ENCODE assay signal across 18 cellular contexts in the genomic region with DNA sequence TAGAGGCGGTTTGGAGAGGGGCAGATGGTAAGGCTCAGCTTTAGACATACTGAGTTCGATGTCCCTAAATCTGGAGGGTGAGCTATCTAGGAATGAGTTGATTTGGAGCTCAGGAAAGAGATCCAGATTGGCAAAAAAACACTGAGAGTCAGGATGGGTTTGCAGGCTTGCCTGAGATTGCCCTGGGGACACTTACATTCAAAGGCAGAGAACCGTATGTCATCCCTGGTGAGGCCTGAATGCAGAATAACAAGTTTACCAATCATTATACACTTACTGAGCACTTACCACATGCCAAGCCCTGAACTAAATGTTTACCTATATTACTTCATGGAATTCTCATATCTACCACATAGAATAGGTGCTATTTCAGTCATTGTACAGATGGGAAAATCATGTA. TPM values are rescaled to one million over a fixed set of nuclear protein-coding genes. Genes with fewer than 3 reads are reported as not detected.
DNase-seq lines count a peak whose midpoint lies in the region; ATAC-seq and TF ChIP-seq lines count a peak whose summit lies in the region.
"Had no signal": no experiment of that assay in that cellular context is flagged by ENCODE, and none has a peak within 500 bp of the region (broad histone marks: within the 10 kb centered on the region; RNA-seq: fewer than 3 reads in every experiment).

No MANE protein-coding gene starts in this region.

- no peaks in the 10 kb centered on the region for H3K4me1 Mint-ChIP-seq in Caco-2 (ENCODE audit: low read depth, unreplicated experiment)
- H3K4me1 Mint-ChIP-seq: T-cell had no signal

- no peaks in the 10 kb centered on the region for H3K9me3 ChIP-seq in right atrium auricular region
- no peaks in the 10 kb centered on the region for H3K9me3 ChIP-seq in heart left ventricle
- H3K9me3 ChIP-seq in PC-9 (ENCODE audit: insufficient read depth, low read depth) = no peaks in the 10 kb centered on the region
- no peaks in the 10 kb centered on the region for H3K9me3 ChIP-seq in Caco-2
- H3K9me3 ChIP-seq: A549, BE2C had no signal

- H3K27me3 ChIP-seq in right atrium auricular region (no peaks in the 10 kb centered on the region), heart left ventricle (no peaks in the 10 kb centered on the region), PC-9 (ENCODE audit: insufficient read depth, low read depth) (no peaks in the 10 kb centered on the region), Caco-2 (replicated peaks; ENCODE audit: control insufficient read depth, insufficient read depth, low read length) (no peaks in the 10 kb centered on the region)
- H3K27me3 ChIP-seq: BE2C had no signal

- H3K27me3 Mint-ChIP-seq in Caco-2 (ENCODE audit: insufficient read depth, unreplicated experiment) = no peaks in the 10 kb centered on the region
- H3K27me3 Mint-ChIP-seq: T-cell had no signal

- H4K20me1 ChIP-seq in PC-9 (ENCODE audit: insufficient read depth) = peaks cover 16% of the 10 kb centered on the region

- DNase-seq in right atrium auricular region (ENCODE audit: low spot score) (peak; percentile 11), heart left ventricle (no peak), NCI-H2171 treated with DMSO at 0.1 percent for 48 hours (lab: John Stamatoyannopoulos, UW) (peak; percentile 87), epithelial cell of esophagus (ENCODE audit: low read depth) (peak; percentile 46), PC-9 (no peak), Caco-2 (no peak)
- no peak for DNase-seq in stimulated activated CD4-positive, alpha-beta T cell treated with anti-CD3 and anti-CD28 coated beads, Interleukin-4, amount 100 ng/mL, for 4 hours
- DNase-seq: BE2C, EL, GOT3, HCEC 1CT, Kasumi-1, NCI-H1436, NCI-H1930, NCI-H748 treated with DMSO at 0.1 percent for 48 hours, T-cell had no signal

- H3K4me3 ChIP-seq in right atrium auricular region (no peak overlapping the region), heart left ventricle (no peak overlapping the region), epithelial cell of esophagus (ENCODE audit: low read length) (no peak overlapping the region), PC-9 (no peak overlapping the region), Caco-2 (ENCODE audit: low read depth, low read length) (no peak overlapping the region)
- H3K4me3 ChIP-seq: A549 had no signal

- no TSS peak for BruUV-seq in PC-9 (replicated peaks; lab: Mats Ljungman, UMichigan)
- BruUV-seq in Caco-2 (replicated peaks; lab: Mats Ljungman, UMichigan) = no TSS peak

- no peak for TF ChIP-seq CTCF in right atrium auricular region (IDR thresholded peaks at IDR 0.05)
- TF ChIP-seq CTCF in heart left ventricle (IDR thresholded peaks at IDR 0.05) = no peak
- no peak for TF ChIP-seq CTCF in epithelial cell of esophagus (IDR thresholded peaks at IDR 0.05; ENCODE audit: insufficient read depth, low read depth, low read length, missing control alignments)
- TF ChIP-seq CTCF in PC-9 (conservative IDR thresholded peaks at IDR 0.05) = no peak
- TF ChIP-seq CTCF in Caco-2 (IDR thresholded peaks at IDR 0.05; ENCODE audit: insufficient read depth in 1 of 2, low read depth in 1 of 2, low read length in 1 of 2, severe bottlenecking in 1 of 2, unreplicated experiment in 1 of 2) = no peak

- 87 to 97% (median 92%) methylated on average over 3 of the region's 3 CpGs for WGBS in heart left ventricle, 4 donors

- H3K36me3 ChIP-seq in right atrium auricular region = peaks cover 53% of the 10 kb centered on the region
- peaks cover 0 to 71% (median 64%) of the 10 kb centered on the region in 9 donors for H3K36me3 ChIP-seq in heart left ventricle
- H3K36me3 ChIP-seq in PC-9 (ENCODE audit: low read depth) = peaks cover 23% of the 10 kb centered on the region
- no peaks in the 10 kb centered on the region for H3K36me3 ChIP-seq in Caco-2 (ENCODE audit: control insufficient read depth, insufficient read depth, low read length)

- H3K27ac ChIP-seq in right atrium auricular region = no peak overlapping the region
- H3K27ac ChIP-seq in heart left ventricle = no peak overlapping the region
- H3K27ac ChIP-seq in PC-9 = no peak overlapping the region
- H3K27ac ChIP-seq: A549 had no signal

- H3K36me3 Mint-ChIP-seq in Caco-2 (ENCODE audit: insufficient read depth, unreplicated experiment) = peaks cover 34% of the 10 kb centered on the region

- ATAC-seq in heart left ventricle = no peak
- ATAC-seq: A549, Panc1, T-cell had no signal

- CTCF ChIA-PET in PC-9 (lab: Charles Lee) (no interaction called here), Caco-2 (lab: Charles Lee) (no interaction called here)

- no peaks in the 10 kb centered on the region for H3K9me2 ChIP-seq in PC-9 (ENCODE audit: insufficient read depth)

- TF ChIP-seq POLR2A in heart left ventricle (IDR thresholded peaks at IDR 0.05) = no peak

- H3K4me3 Mint-ChIP-seq in Caco-2 (ENCODE audit: unreplicated experiment) = no peak overlapping the region
- H3K4me3 Mint-ChIP-seq: T-cell had no signal

- POLR2A ChIA-PET in PC-9 (lab: Charles Lee; ENCODE audit: unreplicated experiment) = no interaction called here
- POLR2A ChIA-PET in Caco-2 (lab: Charles Lee) = no interaction called here

- no peak overlapping the region for H2AFZ ChIP-seq in PC-9

- H3K9me3 Mint-ChIP-seq in Caco-2 (ENCODE audit: unreplicated experiment) = no peaks in the 10 kb centered on the region
- H3K9me3 Mint-ChIP-seq: T-cell had no signal

- intact Hi-C loops in heart left ventricle (cut with DNase I) (no loop called here), PC-9 (cut with micrococcal nuclease; ENCODE audit: unreplicated experiment) (no loop called here), Caco-2 (cut with micrococcal nuclease; ENCODE audit: unreplicated experiment) (no loop called here)

- H3K27ac Mint-ChIP-seq in Caco-2 (ENCODE audit: unreplicated experiment) = no peak overlapping the region
- H3K27ac Mint-ChIP-seq: T-cell had no signal

- no peak overlapping the region for H3K4me2 ChIP-seq in PC-9
- H3K4me2 ChIP-seq: A549 had no signal

- no peaks in the 10 kb centered on the region for H3F3A ChIP-seq in PC-9 (ENCODE audit: insufficient read depth, low read depth)

- H3K79me2 ChIP-seq in PC-9 (ENCODE audit: low read depth) = no peaks in the 10 kb centered on the region

- H3K4me1 ChIP-seq in right atrium auricular region = no peaks in the 10 kb centered on the region
- H3K4me1 ChIP-seq in heart left ventricle = no peaks in the 10 kb centered on the region
- H3K4me1 ChIP-seq in PC-9 (replicated peaks; ENCODE audit: insufficient read depth) = no peaks in the 10 kb centered on the region
- H3K4me1 ChIP-seq in Caco-2 = no peaks in the 10 kb centered on the region
- H3K4me1 ChIP-seq: A549, BE2C had no signal

RNA-seq across cellular contexts. Expression of a gene that starts 27.5 kb away (rescaled TPM):
- total RNA-seq in right atrium auricular region (not detected), heart left ventricle (under 1 TPM in 6 of 9 donors, not detected in 3; 0.12 to 0.57 (median 0.41) TPM), PC-9 (2021) (0.72 and 1.3 TPM in 2 replicates), Caco-2 (2022) (3.4 and 3.5 TPM in 2 replicates)
- polyA plus RNA-seq in heart left ventricle = under 1 TPM; 0.15 to 0.17 TPM

RNA-seq across cellular contexts. Expression of a gene that starts 40.7 kb away (rescaled TPM):
- 10 to 100 TPM; 30.4 to 31.7 TPM for total RNA-seq in right atrium auricular region
- 10 to 100 TPM; 36.3 to 60.0 (median 41.7) TPM for total RNA-seq in heart left ventricle
- 10 to 100 TPM; 41.1 to 50.5 TPM for polyA plus RNA-seq in heart left ventricle
- 138 and 206 TPM in 2 replicates for total RNA-seq in PC-9 (2021)
- 59.9 and 66.3 TPM in 2 replicates for total RNA-seq in Caco-2 (2022)

RNA-seq across cellular contexts. Expression of a gene that starts 43.0 kb away (rescaled TPM):
- total RNA-seq in right atrium auricular region (10 to 100 TPM; 30.6 to 33.7 TPM), heart left ventricle (10 to 100 TPM; 20.7 to 44.4 (median 35.3) TPM), PC-9 (2021) (26.6 and 28.0 TPM in 2 replicates), Caco-2 (2022) (12.8 and 14.1 TPM in 2 replicates)
- polyA plus RNA-seq in heart left ventricle = 10 to 100 TPM; 14.6 to 27.0 TPM

RNA-seq across cellular contexts. Expression of a gene that starts 43.4 kb away (rescaled TPM):
- 10 to 100 TPM; 62.5 to 95.0 TPM for total RNA-seq in right atrium auricular region
- total RNA-seq in heart left ventricle = 100 to 1,000 TPM in 2 of 9 donors, 10 to 100 TPM in 7; 58.3 to 108 (median 78.3) TPM
- polyA plus RNA-seq in heart left ventricle = 10 to 100 TPM; 21.0 to 41.1 TPM
- total RNA-seq in PC-9 (2021) = 69.1 and 72.0 TPM in 2 replicates
- total RNA-seq in Caco-2 (2022) = 39.9 and 40.2 TPM in 2 replicates

Comparison
In these comparisons a context has a peak if more than half of its experiments do, and no peak if none do; other contexts are left out.
1. DNase-seq: peak in right atrium auricular region (single experiment), NCI-H2171 treated with DMSO at 0.1 percent for 48 hours (single experiment) and epithelial cell of esophagus (single experiment); none in heart left ventricle (0 of 5), stimulated activated CD4-positive, alpha-beta T cell treated with anti-CD3 and anti-CD28 coated beads, Interleukin-4, amount 100 ng/mL, for 4 hours (0 of 2), PC-9 (0 of 2) and Caco-2 (0 of 2).